ENCODE assay signal across 1 cellular context in the genomic region with DNA sequence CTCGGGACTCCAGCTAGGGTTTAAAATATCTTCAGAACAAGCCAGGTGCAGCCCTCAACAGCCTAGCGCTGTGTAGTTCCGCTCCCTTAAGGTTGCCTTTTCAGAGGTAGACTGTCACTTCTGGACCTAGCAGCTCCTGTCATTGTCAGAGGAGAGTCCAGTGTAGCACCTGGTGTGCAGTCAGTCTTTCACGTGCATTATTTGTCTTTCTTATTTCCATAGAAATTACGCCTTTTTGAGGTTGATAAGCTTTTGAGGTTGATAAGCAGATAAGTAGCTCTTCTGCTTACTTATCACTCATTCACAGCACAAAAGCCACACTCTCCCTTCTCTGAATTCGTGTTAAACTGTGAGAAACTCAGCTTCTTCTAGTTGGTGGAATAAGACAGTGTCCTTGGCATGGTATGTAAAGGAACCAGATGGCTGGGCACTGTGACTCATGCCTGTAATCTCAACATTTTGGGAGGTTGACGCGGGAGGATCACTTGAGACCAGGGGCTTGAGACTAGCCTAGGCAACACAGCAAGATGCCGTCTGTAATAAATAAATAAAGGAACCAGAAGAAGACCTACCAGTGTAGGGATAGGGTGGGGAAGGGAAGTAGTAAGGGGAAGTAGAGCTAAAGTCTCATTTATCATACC.
TF ChIP-seq lines count a peak whose summit lies in the region.

No MANE protein-coding gene starts in this region.

TF ChIP-seq in WTC11, 78 proteins besides CTCF, POLR2A, EP300 and RAD21 (continued from another document):
- TF ChIP-seq, protein P1, sequence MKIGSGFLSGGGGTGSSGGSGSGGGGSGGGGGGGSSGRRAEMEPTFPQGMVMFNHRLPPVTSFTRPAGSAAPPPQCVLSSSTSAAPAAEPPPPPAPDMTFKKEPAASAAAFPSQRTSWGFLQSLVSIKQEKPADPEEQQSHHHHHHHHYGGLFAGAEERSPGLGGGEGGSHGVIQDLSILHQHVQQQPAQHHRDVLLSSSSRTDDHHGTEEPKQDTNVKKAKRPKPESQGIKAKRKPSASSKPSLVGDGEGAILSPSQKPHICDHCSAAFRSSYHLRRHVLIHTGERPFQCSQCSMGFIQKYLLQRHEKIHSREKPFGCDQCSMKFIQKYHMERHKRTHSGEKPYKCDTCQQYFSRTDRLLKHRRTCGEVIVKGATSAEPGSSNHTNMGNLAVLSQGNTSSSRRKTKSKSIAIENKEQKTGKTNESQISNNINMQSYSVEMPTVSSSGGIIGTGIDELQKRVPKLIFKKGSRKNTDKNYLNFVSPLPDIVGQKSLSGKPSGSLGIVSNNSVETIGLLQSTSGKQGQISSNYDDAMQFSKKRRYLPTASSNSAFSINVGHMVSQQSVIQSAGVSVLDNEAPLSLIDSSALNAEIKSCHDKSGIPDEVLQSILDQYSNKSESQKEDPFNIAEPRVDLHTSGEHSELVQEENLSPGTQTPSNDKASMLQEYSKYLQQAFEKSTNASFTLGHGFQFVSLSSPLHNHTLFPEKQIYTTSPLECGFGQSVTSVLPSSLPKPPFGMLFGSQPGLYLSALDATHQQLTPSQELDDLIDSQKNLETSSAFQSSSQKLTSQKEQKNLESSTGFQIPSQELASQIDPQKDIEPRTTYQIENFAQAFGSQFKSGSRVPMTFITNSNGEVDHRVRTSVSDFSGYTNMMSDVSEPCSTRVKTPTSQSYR (CRISPR knock-in tag; IDR thresholded peaks at IDR 0.05), result no peak
- TF ChIP-seq SP1 (CRISPR knock-in tag; conservative IDR thresholded peaks at IDR 0.05) (no peak), ATF1 (CRISPR knock-in tag; IDR thresholded peaks at IDR 0.05) (no peak), FOXP1 (CRISPR knock-in tag; IDR thresholded peaks at IDR 0.05; ENCODE audit: borderline replicate concordance) (no peak)
- TF ChIP-seq, protein P2, sequence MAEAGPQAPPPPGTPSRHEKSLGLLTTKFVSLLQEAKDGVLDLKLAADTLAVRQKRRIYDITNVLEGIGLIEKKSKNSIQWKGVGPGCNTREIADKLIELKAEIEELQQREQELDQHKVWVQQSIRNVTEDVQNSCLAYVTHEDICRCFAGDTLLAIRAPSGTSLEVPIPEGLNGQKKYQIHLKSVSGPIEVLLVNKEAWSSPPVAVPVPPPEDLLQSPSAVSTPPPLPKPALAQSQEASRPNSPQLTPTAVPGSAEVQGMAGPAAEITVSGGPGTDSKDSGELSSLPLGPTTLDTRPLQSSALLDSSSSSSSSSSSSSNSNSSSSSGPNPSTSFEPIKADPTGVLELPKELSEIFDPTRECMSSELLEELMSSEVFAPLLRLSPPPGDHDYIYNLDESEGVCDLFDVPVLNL (CRISPR knock-in tag; IDR thresholded peaks at IDR 0.05; ENCODE audit: borderline replicate concordance, low read depth), result no peak
